Comparison of ENCODE assay signal across 1 cellular context in the genomic region with DNA sequence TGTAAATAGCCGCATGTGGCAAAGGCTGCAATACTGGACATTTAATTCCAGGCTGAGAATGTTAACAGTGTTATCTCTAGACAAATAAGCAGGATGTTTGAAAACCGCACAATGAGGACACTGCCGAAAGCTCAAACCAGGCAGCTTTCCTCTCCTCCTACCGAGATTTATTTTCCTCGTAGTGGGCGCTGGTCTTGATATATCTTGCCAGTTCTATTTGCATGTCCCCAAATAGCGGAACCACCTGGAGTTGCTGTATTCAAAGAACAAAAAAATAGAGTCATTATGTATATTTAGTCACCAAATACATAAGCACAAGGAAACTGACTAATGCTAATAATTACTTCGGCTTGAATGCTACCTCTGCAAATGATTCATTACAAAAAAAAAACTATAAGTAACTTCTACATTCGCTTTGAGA.
TF ChIP-seq lines count a peak whose summit lies in the region.

No MANE protein-coding gene starts in this region.

TF ChIP-seq in endothelial cell of umbilical vein, 7 proteins besides CTCF, POLR2A, EP300 and RAD21:
- TF ChIP-seq EZH2 (IDR thresholded peaks at IDR 0.05; ENCODE audit: borderline replicate concordance, low read depth, low read length, severe bottlenecking) (no peak), JUN (IDR thresholded peaks at IDR 0.05; ENCODE audit: borderline replicate concordance, insufficient read depth, insufficient read length, low read depth) (peak; percentile 85), FOS (IDR thresholded peaks at IDR 0.05; ENCODE audit: borderline replicate concordance, insufficient read depth, low read length) (peak; percentile 72)
